11 cellular contexts compared by ENCODE assay signal in the genomic region with DNA sequence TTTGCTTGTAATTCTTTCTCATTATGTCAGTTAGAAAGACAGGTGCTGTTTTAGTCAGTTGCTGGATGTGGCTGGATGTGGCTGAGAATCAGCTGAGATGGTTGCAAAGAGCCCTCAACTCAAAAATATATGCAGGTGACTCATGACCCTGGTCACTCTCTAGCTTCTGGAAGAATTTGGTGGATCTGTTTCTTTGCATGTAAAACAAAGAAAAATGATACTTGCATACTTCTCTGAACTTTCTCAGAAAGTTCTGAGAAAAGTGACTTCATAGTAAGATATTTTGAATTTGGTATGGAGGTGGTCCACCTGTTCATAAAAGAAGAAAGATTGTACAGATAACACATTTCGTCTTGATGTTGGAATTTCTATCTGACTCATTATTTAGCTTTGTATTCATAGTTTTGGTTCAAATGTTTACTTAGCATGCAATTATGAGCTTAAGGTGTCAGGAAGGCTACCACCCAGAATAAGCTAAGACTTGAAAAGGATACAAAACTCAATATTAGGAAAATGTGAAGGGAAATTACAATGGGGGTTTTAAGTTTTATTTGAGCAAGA.
DNase-seq lines count a peak whose midpoint lies in the region; ATAC-seq lines count a peak whose summit lies in the region.
"Had no signal": no experiment of that assay in that cellular context is flagged by ENCODE, and none has a peak within 500 bp of the region (broad histone marks: within the 10 kb centered on the region; RNA-seq: fewer than 3 reads in every experiment).

No MANE protein-coding gene starts in this region.

- H3K36me3 Mint-ChIP-seq in activated naive CD4-positive, alpha-beta T cell treated with anti-CD3 and anti-CD28 coated beads for 36 hours (ENCODE audit: low read depth), result peaks cover 3% of the 10 kb centered on the region
- peaks cover 7% of the 10 kb centered on the region for H3K36me3 Mint-ChIP-seq in activated naive CD4-positive, alpha-beta T cell treated with anti-CD3 and anti-CD28 coated beads, Interleukin-2, amount 10 ng/mL, durations not matched to agents 7 days and 5 days
- H3K36me3 Mint-ChIP-seq in stimulated activated effector memory CD8-positive, alpha-beta T cell treated with anti-CD3 and anti-CD28 coated beads, Interleukin-12 subunit alpha, Interleukin-12 subunit beta, amount 100 ng/mL, for 72 hours, result peaks cover 6% of the 10 kb centered on the region

- H3K27me3 Mint-ChIP-seq in activated naive CD4-positive, alpha-beta T cell treated with anti-CD3 and anti-CD28 coated beads for 36 hours (ENCODE audit: low read depth), result peaks cover 2% of the 10 kb centered on the region
- H3K27me3 Mint-ChIP-seq in activated naive CD4-positive, alpha-beta T cell treated with anti-CD3 and anti-CD28 coated beads, Interleukin-2, amount 10 ng/mL, durations not matched to agents 7 days and 5 days, result peaks cover 3% of the 10 kb centered on the region

- peak; percentile 59 for ATAC-seq in HG03565 (IDR thresholded peaks at IDR 0.05; ENCODE audit: unreplicated experiment)
- ATAC-seq in stimulated activated effector memory CD8-positive, alpha-beta T cell treated with anti-CD3 and anti-CD28 coated beads, Interleukin-12 subunit alpha, Interleukin-12 subunit beta, amount 100 ng/mL, for 72 hours, result peak; percentile 96
- ATAC-seq: naive thymus-derived CD4-positive, alpha-beta T cell had no signal

- H3K27ac Mint-ChIP-seq in activated naive CD4-positive, alpha-beta T cell treated with anti-CD3 and anti-CD28 coated beads for 36 hours, result peak overlapping the region; percentile 71
- H3K27ac Mint-ChIP-seq in activated naive CD4-positive, alpha-beta T cell treated with anti-CD3 and anti-CD28 coated beads, Interleukin-2, amount 10 ng/mL, durations not matched to agents 7 days and 5 days, result peak overlapping the region; percentile 45
- peak overlapping the region; percentile 73 for H3K27ac Mint-ChIP-seq in stimulated activated effector memory CD8-positive, alpha-beta T cell treated with anti-CD3 and anti-CD28 coated beads, Interleukin-12 subunit alpha, Interleukin-12 subunit beta, amount 100 ng/mL, for 72 hours

- intact Hi-C loops in activated naive CD4-positive, alpha-beta T cell treated with anti-CD3 and anti-CD28 coated beads for 36 hours (cut with micrococcal nuclease), result loop anchor here (1.0 to 2.0 kb wide), 4 partner anchors 21 to 503 kb away; no protein-coding TSS in a partner anchor

- in situ Hi-C loops in KBM-7 (cut with MboI; ENCODE audit: low pct_unique_long_range_greater_than_20kb, low sequenced_read_pairs), result no loop called here

- CTCF ChIA-PET in activated naive CD4-positive, alpha-beta T cell treated with anti-CD3 and anti-CD28 coated beads for 36 hours (lab: Charles Lee), result interaction anchor here (0.6 to 1.1 kb wide), 4 partner anchors 18 to 497 kb away, joined by 3 to 4 read pairs (median 4); no protein-coding TSS in a partner anchor
- CTCF ChIA-PET in activated naive CD4-positive, alpha-beta T cell treated with anti-CD3 and anti-CD28 coated beads, Interleukin-2, amount 10 ng/mL, durations not matched to agents 7 days and 5 days (lab: Charles Lee), result interaction anchor here (0.8 to 3.6 kb wide), 11 partner anchors 9 to 350 kb away, joined by 3 to 21 read pairs (median 3); no protein-coding TSS in a partner anchor

- DNase-seq in activated naive CD4-positive, alpha-beta T cell treated with anti-CD3 and anti-CD28 coated beads for 36 hours, result peak; percentile 58
- no peak for DNase-seq in activated naive CD4-positive, alpha-beta T cell treated with anti-CD3 and anti-CD28 coated beads, Interleukin-2, amount 50 U/mL, for 16 hours
- peak; percentile 27 for DNase-seq in activated naive CD4-positive, alpha-beta T cell treated with anti-CD3 and anti-CD28 coated beads, Interleukin-2, amount 10 ng/mL, durations not matched to agents 7 days and 5 days
- no peak for DNase-seq in stimulated activated effector memory CD8-positive, alpha-beta T cell treated with anti-CD3 and anti-CD28 coated beads, Interleukin-12 subunit alpha, Interleukin-12 subunit beta, amount 100 ng/mL, for 72 hours (ENCODE audit: low spot score in 2 of 2)
- no peak for DNase-seq in KBM-7
- DNase-seq in hippocampal formation (lab: John Stamatoyannopoulos, UW), result no peak
- DNase-seq in NCI-H128 (lab: John Stamatoyannopoulos, UW; ENCODE audit: unreplicated experiment), result no peak
- DNase-seq: DMS79, left colon had no signal

- H3K4me1 Mint-ChIP-seq in activated naive CD4-positive, alpha-beta T cell treated with anti-CD3 and anti-CD28 coated beads for 36 hours (ENCODE audit: low read depth), result peaks cover 17% of the 10 kb centered on the region
- peaks cover 17% of the 10 kb centered on the region for H3K4me1 Mint-ChIP-seq in activated naive CD4-positive, alpha-beta T cell treated with anti-CD3 and anti-CD28 coated beads, Interleukin-2, amount 10 ng/mL, durations not matched to agents 7 days and 5 days
- peaks cover 35% of the 10 kb centered on the region for H3K4me1 Mint-ChIP-seq in stimulated activated effector memory CD8-positive, alpha-beta T cell treated with anti-CD3 and anti-CD28 coated beads, Interleukin-12 subunit alpha, Interleukin-12 subunit beta, amount 100 ng/mL, for 72 hours

- peaks cover 15% of the 10 kb centered on the region for H3K9me3 Mint-ChIP-seq in activated naive CD4-positive, alpha-beta T cell treated with anti-CD3 and anti-CD28 coated beads for 36 hours
- peaks cover 12% of the 10 kb centered on the region for H3K9me3 Mint-ChIP-seq in activated naive CD4-positive, alpha-beta T cell treated with anti-CD3 and anti-CD28 coated beads, Interleukin-2, amount 10 ng/mL, durations not matched to agents 7 days and 5 days
- H3K9me3 Mint-ChIP-seq in stimulated activated effector memory CD8-positive, alpha-beta T cell treated with anti-CD3 and anti-CD28 coated beads, Interleukin-12 subunit alpha, Interleukin-12 subunit beta, amount 100 ng/mL, for 72 hours, result no peaks in the 10 kb centered on the region

- no peak overlapping the region for H3K4me3 Mint-ChIP-seq in activated naive CD4-positive, alpha-beta T cell treated with anti-CD3 and anti-CD28 coated beads for 36 hours
- H3K4me3 Mint-ChIP-seq in activated naive CD4-positive, alpha-beta T cell treated with anti-CD3 and anti-CD28 coated beads, Interleukin-2, amount 10 ng/mL, durations not matched to agents 7 days and 5 days, result no peak overlapping the region
- H3K4me3 Mint-ChIP-seq in stimulated activated effector memory CD8-positive, alpha-beta T cell treated with anti-CD3 and anti-CD28 coated beads, Interleukin-12 subunit alpha, Interleukin-12 subunit beta, amount 100 ng/mL, for 72 hours, result peak overlapping the region; percentile 50

Comparison
In these comparisons a context has a peak if more than half of its experiments do, and no peak if none do; other contexts are left out.
1. DNase-seq: peak in activated naive CD4-positive, alpha-beta T cell treated with anti-CD3 and anti-CD28 coated beads for 36 hours (single experiment) and activated naive CD4-positive, alpha-beta T cell treated with anti-CD3 and anti-CD28 coated beads, Interleukin-2, amount 10 ng/mL, durations not matched to agents 7 days and 5 days (single experiment); none in activated naive CD4-positive, alpha-beta T cell treated with anti-CD3 and anti-CD28 coated beads, Interleukin-2, amount 50 U/mL, for 16 hours (single experiment), stimulated activated effector memory CD8-positive, alpha-beta T cell treated with anti-CD3 and anti-CD28 coated beads, Interleukin-12 subunit alpha, Interleukin-12 subunit beta, amount 100 ng/mL, for 72 hours (0 of 2), KBM-7 (single experiment), hippocampal formation (0 of 2) and NCI-H128 (single experiment).
2. Peak in every context shown above with its lines, with median percentiles within 50 percentile points of each other: H3K27ac Mint-ChIP-seq.